Comparison of ENCODE assay signal across 8 cellular contexts in genomic region chr4:165378398-165378762, GRCh38. TPM values are rescaled to one million over a fixed set of nuclear protein-coding genes. Genes with fewer than 3 reads are reported as not detected.
DNase-seq lines count a peak whose midpoint lies in the region; ATAC-seq and TF ChIP-seq lines count a peak whose summit lies in the region.

No MANE protein-coding gene starts in this region.

- H3K4me1 Mint-ChIP-seq in activated T-cell treated with anti-CD3 and anti-CD28 coated beads, Interleukin-2, amount 50 U/mL, for 4 hours (ENCODE audit: low read depth): peaks cover 5% of the 10 kb centered on the region
- peaks cover 2% of the 10 kb centered on the region for H3K4me1 Mint-ChIP-seq in memory B cell

- peak overlapping the region; percentile 68 for H3K4me3 Mint-ChIP-seq in activated T-cell treated with anti-CD3 and anti-CD28 coated beads, Interleukin-2, amount 50 U/mL, for 4 hours
- H3K4me3 Mint-ChIP-seq in memory B cell: peak overlapping the region; percentile 78

- H3K27me3 ChIP-seq in breast epithelium (no peaks in the 10 kb centered on the region), tibial artery (no peaks in the 10 kb centered on the region)

- TF ChIP-seq CTCF in breast epithelium (IDR thresholded peaks at IDR 0.05): no peak
- no peak for TF ChIP-seq CTCF in tibial artery (IDR thresholded peaks at IDR 0.05)

- ATAC-seq in activated T-cell treated with anti-CD3 and anti-CD28 coated beads, Interleukin-2, amount 50 U/mL, for 4 hours: no peak
- no peak for ATAC-seq in memory B cell (ENCODE audit: low read depth)

- H3K36me3 Mint-ChIP-seq in activated T-cell treated with anti-CD3 and anti-CD28 coated beads, Interleukin-2, amount 50 U/mL, for 4 hours (ENCODE audit: insufficient read depth): no peaks in the 10 kb centered on the region
- H3K36me3 Mint-ChIP-seq in memory B cell: no peaks in the 10 kb centered on the region

- peaks cover 51% of the 10 kb centered on the region for H3K27me3 Mint-ChIP-seq in activated T-cell treated with anti-CD3 and anti-CD28 coated beads, Interleukin-2, amount 50 U/mL, for 4 hours (ENCODE audit: low read depth)
- H3K27me3 Mint-ChIP-seq in memory B cell: peaks cover 20% of the 10 kb centered on the region

- intact Hi-C loops in breast epithelium (cut with DNase I; ENCODE audit: low total_unique reads) (no loop called here), tibial artery (cut with DNase I; ENCODE audit: low total_unique reads) (loop anchor here (5.0 to 10.0 kb wide), 2 partner anchors 54 to 84 kb away; partner anchors contain the start of gene MSMO1)

- no peak overlapping the region for H3K27ac Mint-ChIP-seq in memory B cell

- H3K4me3 ChIP-seq in breast epithelium (peak overlapping the region; percentile 61 to 86 (median 82)), tibial artery (peak overlapping the region; percentile 68 to 80)

- H3K27ac ChIP-seq in breast epithelium: peak overlapping the region; percentile 85 to 91
- H3K27ac ChIP-seq in tibial artery: peak overlapping the region; percentile 90 to 91

- H3K36me3 ChIP-seq in breast epithelium: no peaks in the 10 kb centered on the region
- H3K36me3 ChIP-seq in tibial artery: no peaks in the 10 kb centered on the region

- DNase-seq in activated T-cell treated with anti-CD3 and anti-CD28 coated beads, Interleukin-2, amount 50 U/mL, for 4 hours: no peak
- no peak for DNase-seq in activated T-cell treated with anti-CD3 and anti-CD28 coated beads, Interleukin-2, amount 50 U/mL, for 1 hour
- no peak for DNase-seq in breast epithelium (ENCODE audit: low spot score in 2 of 2)
- DNase-seq in memory B cell (ENCODE audit: low spot score in 2 of 2): no peak
- no peak for DNase-seq in tibial artery
- DNase-seq in NCI-H2227 treated with DMSO at 0.1 percent for 48 hours (lab: John Stamatoyannopoulos, UW): no peak
- no peak for DNase-seq in dedifferentiated amniotic fluid mesenchymal stem cell (ENCODE audit: extremely low spot score)
- no peak for DNase-seq in NCI-H146 treated with DMSO at 0.1 percent for 48 hours (lab: John Stamatoyannopoulos, UW; ENCODE audit: unreplicated experiment)

- H3K9me3 ChIP-seq in breast epithelium: peaks cover 4 to 6% of the 10 kb centered on the region in 2 donors
- peaks cover 0 to 6% (median 0%) of the 10 kb centered on the region in 3 donors for H3K9me3 ChIP-seq in tibial artery

- no peaks in the 10 kb centered on the region for H3K9me3 Mint-ChIP-seq in activated T-cell treated with anti-CD3 and anti-CD28 coated beads, Interleukin-2, amount 50 U/mL, for 4 hours
- peaks cover 4% of the 10 kb centered on the region for H3K9me3 Mint-ChIP-seq in memory B cell

- no peak for TF ChIP-seq POLR2A in breast epithelium (IDR thresholded peaks at IDR 0.05)

- H3K4me1 ChIP-seq in breast epithelium (peaks cover 0 to 4% of the 10 kb centered on the region in 2 donors), tibial artery (peaks cover 0 to 32% (median 4%) of the 10 kb centered on the region in 4 donors)

RNA-seq across cellular contexts. Expression of gene CPE, which starts 0.4 kb away (rescaled TPM):
- total RNA-seq in activated T-cell treated with anti-CD3 and anti-CD28 coated beads, Interleukin-2, amount 50 U/mL, for 4 hours: under 1 TPM in 1 of 3 donors, not detected in 2; 0.40 TPM
- 100 to 1,000 TPM; 106 to 129 (median 114) TPM for total RNA-seq in breast epithelium

RNA-seq across cellular contexts. Expression of gene MSMO1, which starts 50.9 kb away (rescaled TPM):
- total RNA-seq in activated T-cell treated with anti-CD3 and anti-CD28 coated beads, Interleukin-2, amount 50 U/mL, for 4 hours: 10 to 100 TPM; 17.7 to 26.3 (median 24.0) TPM
- total RNA-seq in breast epithelium: 10 to 100 TPM; 11.8 to 35.3 (median 24.6) TPM

Comparison
In these comparisons a context has a peak if more than half of its experiments do, and no peak if none do; other contexts are left out.
1. RNA of gene CPE, which starts 0.4 kb away (total RNA-seq): 106 to 129 TPM in breast epithelium; 0.40 TPM in activated T-cell treated with anti-CD3 and anti-CD28 coated beads, Interleukin-2, amount 50 U/mL, for 4 hours; every median in the first group is over 10 times any median in the second.